ENCODE assay signal across 1 cellular context in the genomic region with DNA sequence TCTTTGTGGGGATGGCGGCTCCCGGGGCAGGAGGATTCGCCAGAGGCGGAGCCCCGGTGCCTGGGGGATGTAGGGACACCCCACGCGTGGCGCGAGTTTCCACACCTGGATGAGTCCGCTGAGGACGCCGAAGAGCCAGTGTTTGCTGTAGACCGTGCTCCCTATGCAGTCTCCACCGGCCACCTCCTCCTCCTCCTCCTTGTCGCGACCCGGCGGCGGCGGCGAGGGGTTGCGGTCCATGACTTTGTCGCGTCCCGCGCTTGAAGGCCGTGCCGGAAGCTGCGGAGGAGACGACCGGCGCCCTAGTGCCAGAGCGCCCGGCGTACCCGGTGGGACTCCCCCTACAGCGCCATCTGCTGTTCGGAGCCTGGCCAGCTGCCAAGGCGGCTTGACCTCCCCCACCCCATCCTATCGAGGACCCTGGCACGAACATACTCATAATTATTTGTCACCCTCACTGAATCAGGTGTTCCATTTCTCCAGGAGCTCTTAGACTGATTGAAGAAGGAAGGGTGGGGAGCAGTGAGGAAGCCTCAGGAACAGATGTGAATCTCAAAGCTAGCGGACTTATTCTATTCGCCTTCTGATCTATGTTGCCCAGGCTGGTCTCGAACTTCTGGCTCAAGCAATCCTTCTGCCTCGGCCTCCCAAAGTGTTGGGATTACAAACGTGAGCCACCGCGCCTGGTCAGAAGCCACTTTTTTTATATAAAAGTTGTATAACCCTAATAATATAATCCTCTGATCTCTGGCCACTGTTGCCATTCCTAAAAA.
TF ChIP-seq lines count a peak whose summit lies in the region.

A gene with protein sequence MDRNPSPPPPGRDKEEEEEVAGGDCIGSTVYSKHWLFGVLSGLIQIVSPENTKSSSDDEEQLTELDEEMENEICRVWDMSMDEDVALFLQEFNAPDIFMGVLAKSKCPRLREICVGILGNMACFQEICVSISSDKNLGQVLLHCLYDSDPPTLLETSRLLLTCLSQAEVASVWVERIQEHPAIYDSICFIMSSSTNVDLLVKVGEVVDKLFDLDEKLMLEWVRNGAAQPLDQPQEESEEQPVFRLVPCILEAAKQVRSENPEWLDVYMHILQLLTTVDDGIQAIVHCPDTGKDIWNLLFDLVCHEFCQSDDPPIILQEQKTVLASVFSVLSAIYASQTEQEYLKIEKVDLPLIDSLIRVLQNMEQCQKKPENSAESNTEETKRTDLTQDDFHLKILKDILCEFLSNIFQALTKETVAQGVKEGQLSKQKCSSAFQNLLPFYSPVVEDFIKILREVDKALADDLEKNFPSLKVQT (minus strand): TSS at position 281 of the 773 bp plus-strand sequence. CDS start 41 bp downstream, at position 240.

TF ChIP-seq in K562, 482 proteins besides CTCF, POLR2A, EP300 and RAD21 (continued from another document and continues in another):
- TF ChIP-seq ELF2 (CRISPR knock-in tag; IDR thresholded peaks at IDR 0.05) = peak; percentile 72
- TF ChIP-seq POLR2B (IDR thresholded peaks at IDR 0.05; ENCODE audit: low read depth, partially characterized antibody) = peak; percentile 84
- no peak for TF ChIP-seq FOSL1 (tag; conservative IDR thresholded peaks at IDR 0.05)
- TF ChIP-seq TAF1 (IDR thresholded peaks at IDR 0.05; ENCODE audit: control insufficient read depth, extremely low read depth, insufficient read depth, low read length, severe bottlenecking) = peak; percentile 75
- TF ChIP-seq, protein P1, sequence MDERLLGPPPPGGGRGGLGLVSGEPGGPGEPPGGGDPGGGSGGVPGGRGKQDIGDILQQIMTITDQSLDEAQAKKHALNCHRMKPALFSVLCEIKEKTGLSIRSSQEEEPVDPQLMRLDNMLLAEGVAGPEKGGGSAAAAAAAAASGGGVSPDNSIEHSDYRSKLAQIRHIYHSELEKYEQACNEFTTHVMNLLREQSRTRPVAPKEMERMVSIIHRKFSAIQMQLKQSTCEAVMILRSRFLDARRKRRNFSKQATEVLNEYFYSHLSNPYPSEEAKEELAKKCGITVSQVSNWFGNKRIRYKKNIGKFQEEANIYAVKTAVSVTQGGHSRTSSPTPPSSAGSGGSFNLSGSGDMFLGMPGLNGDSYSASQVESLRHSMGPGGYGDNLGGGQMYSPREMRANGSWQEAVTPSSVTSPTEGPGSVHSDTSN (CRISPR knock-in tag; IDR thresholded peaks at IDR 0.05; ENCODE audit: low read depth) = no peak
- TF ChIP-seq, protein P1 (tag; conservative IDR thresholded peaks at IDR 0.05; ENCODE audit: low read depth) = no peak
- TF ChIP-seq, protein P2, sequence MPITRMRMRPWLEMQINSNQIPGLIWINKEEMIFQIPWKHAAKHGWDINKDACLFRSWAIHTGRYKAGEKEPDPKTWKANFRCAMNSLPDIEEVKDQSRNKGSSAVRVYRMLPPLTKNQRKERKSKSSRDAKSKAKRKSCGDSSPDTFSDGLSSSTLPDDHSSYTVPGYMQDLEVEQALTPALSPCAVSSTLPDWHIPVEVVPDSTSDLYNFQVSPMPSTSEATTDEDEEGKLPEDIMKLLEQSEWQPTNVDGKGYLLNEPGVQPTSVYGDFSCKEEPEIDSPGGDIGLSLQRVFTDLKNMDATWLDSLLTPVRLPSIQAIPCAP (CRISPR knock-in tag; IDR thresholded peaks at IDR 0.05; ENCODE audit: borderline replicate concordance) = no peak
- no peak for TF ChIP-seq MCM5 (IDR thresholded peaks at IDR 0.05; ENCODE audit: low read depth)
- TF ChIP-seq ZNF274 (IDR thresholded peaks at IDR 0.05; ENCODE audit: borderline replicate concordance, low read depth, low read length) = no peak
- TF ChIP-seq SUPT5H (IDR thresholded peaks at IDR 0.05) = peak; percentile 90
- TF ChIP-seq ZNF766 (CRISPR knock-in tag; conservative IDR thresholded peaks at IDR 0.05) = no peak
- TF ChIP-seq ZNF57 (CRISPR knock-in tag; IDR thresholded peaks at IDR 0.05) = no peak
- no peak for TF ChIP-seq NCOR1 (IDR thresholded peaks at IDR 0.05)
- TF ChIP-seq, protein P3, sequence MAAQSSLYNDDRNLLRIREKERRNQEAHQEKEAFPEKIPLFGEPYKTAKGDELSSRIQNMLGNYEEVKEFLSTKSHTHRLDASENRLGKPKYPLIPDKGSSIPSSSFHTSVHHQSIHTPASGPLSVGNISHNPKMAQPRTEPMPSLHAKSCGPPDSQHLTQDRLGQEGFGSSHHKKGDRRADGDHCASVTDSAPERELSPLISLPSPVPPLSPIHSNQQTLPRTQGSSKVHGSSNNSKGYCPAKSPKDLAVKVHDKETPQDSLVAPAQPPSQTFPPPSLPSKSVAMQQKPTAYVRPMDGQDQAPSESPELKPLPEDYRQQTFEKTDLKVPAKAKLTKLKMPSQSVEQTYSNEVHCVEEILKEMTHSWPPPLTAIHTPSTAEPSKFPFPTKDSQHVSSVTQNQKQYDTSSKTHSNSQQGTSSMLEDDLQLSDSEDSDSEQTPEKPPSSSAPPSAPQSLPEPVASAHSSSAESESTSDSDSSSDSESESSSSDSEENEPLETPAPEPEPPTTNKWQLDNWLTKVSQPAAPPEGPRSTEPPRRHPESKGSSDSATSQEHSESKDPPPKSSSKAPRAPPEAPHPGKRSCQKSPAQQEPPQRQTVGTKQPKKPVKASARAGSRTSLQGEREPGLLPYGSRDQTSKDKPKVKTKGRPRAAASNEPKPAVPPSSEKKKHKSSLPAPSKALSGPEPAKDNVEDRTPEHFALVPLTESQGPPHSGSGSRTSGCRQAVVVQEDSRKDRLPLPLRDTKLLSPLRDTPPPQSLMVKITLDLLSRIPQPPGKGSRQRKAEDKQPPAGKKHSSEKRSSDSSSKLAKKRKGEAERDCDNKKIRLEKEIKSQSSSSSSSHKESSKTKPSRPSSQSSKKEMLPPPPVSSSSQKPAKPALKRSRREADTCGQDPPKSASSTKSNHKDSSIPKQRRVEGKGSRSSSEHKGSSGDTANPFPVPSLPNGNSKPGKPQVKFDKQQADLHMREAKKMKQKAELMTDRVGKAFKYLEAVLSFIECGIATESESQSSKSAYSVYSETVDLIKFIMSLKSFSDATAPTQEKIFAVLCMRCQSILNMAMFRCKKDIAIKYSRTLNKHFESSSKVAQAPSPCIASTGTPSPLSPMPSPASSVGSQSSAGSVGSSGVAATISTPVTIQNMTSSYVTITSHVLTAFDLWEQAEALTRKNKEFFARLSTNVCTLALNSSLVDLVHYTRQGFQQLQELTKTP (IDR thresholded peaks at IDR 0.05; ENCODE audit: low read depth in 1 of 2, partially characterized antibody in 2 of 2) = no peak
- no peak for TF ChIP-seq NUFIP1 (IDR thresholded peaks at IDR 0.05; ENCODE audit: partially characterized antibody)
- peak; percentile 91 for TF ChIP-seq CXXC5 (CRISPR knock-in tag; IDR thresholded peaks at IDR 0.05)
- TF ChIP-seq CBX5 (IDR thresholded peaks at IDR 0.05; ENCODE audit: borderline replicate concordance, low read depth) = no peak
- TF ChIP-seq TCF3 (CRISPR knock-in tag; IDR thresholded peaks at IDR 0.05) = no peak
- TF ChIP-seq ZNF75A (CRISPR knock-in tag; IDR thresholded peaks at IDR 0.05) = peak; percentile 41; the same call in 1 of the 2 replicates
- TF ChIP-seq MYBL2 (IDR thresholded peaks at IDR 0.05; ENCODE audit: low read depth) = no peak
- no peak for TF ChIP-seq MYBL2 (CRISPR knock-in tag; IDR thresholded peaks at IDR 0.05; ENCODE audit: borderline replicate concordance)
- TF ChIP-seq, protein P4, sequence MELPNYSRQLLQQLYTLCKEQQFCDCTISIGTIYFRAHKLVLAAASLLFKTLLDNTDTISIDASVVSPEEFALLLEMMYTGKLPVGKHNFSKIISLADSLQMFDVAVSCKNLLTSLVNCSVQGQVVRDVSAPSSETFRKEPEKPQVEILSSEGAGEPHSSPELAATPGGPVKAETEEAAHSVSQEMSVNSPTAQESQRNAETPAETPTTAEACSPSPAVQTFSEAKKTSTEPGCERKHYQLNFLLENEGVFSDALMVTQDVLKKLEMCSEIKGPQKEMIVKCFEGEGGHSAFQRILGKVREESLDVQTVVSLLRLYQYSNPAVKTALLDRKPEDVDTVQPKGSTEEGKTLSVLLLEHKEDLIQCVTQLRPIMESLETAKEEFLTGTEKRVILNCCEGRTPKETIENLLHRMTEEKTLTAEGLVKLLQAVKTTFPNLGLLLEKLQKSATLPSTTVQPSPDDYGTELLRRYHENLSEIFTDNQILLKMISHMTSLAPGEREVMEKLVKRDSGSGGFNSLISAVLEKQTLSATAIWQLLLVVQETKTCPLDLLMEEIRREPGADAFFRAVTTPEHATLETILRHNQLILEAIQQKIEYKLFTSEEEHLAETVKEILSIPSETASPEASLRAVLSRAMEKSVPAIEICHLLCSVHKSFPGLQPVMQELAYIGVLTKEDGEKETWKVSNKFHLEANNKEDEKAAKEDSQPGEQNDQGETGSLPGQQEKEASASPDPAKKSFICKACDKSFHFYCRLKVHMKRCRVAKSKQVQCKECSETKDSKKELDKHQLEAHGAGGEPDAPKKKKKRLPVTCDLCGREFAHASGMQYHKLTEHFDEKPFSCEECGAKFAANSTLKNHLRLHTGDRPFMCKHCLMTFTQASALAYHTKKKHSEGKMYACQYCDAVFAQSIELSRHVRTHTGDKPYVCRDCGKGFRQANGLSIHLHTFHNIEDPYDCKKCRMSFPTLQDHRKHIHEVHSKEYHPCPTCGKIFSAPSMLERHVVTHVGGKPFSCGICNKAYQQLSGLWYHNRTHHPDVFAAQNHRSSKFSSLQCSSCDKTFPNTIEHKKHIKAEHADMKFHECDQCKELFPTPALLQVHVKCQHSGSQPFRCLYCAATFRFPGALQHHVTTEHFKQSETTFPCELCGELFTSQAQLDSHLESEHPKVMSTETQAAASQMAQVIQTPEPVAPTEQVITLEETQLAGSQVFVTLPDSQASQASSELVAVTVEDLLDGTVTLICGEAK (IDR thresholded peaks at IDR 0.05) = peak; percentile 82
- TF ChIP-seq, protein P4 (CRISPR knock-in tag; IDR thresholded peaks at IDR 0.05) = no peak
- TF ChIP-seq, protein P5, sequence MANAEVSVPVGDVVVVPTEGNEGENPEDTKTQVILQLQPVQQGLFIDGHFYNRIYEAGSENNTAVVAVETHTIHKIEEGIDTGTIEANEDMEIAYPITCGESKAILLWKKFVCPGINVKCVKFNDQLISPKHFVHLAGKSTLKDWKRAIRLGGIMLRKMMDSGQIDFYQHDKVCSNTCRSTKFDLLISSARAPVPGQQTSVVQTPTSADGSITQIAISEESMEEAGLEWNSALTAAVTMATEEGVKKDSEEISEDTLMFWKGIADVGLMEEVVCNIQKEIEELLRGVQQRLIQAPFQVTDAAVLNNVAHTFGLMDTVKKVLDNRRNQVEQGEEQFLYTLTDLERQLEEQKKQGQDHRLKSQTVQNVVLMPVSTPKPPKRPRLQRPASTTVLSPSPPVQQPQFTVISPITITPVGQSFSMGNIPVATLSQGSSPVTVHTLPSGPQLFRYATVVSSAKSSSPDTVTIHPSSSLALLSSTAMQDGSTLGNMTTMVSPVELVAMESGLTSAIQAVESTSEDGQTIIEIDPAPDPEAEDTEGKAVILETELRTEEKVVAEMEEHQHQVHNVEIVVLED (CRISPR knock-in tag; IDR thresholded peaks at IDR 0.05) = peak; percentile 16; the same call in 1 of the 2 replicates
- no peak; the same call in 1 of the 2 replicates for TF ChIP-seq NCOA1 (IDR thresholded peaks at IDR 0.05; ENCODE audit: low read depth)
- TF ChIP-seq RBFOX2 (IDR thresholded peaks at IDR 0.05; ENCODE audit: low read depth, low read length) = peak; percentile 92
- peak; percentile 73; the same call in 1 of the 2 replicates for TF ChIP-seq XRCC5 (IDR thresholded peaks at IDR 0.05; ENCODE audit: low read depth, low read length)
- TF ChIP-seq RHOXF2B (CRISPR knock-in tag; conservative IDR thresholded peaks at IDR 0.05) = no peak
- no peak for TF ChIP-seq CREBBP (IDR thresholded peaks at IDR 0.05; ENCODE audit: low read depth, low read length)
- TF ChIP-seq, protein P6, sequence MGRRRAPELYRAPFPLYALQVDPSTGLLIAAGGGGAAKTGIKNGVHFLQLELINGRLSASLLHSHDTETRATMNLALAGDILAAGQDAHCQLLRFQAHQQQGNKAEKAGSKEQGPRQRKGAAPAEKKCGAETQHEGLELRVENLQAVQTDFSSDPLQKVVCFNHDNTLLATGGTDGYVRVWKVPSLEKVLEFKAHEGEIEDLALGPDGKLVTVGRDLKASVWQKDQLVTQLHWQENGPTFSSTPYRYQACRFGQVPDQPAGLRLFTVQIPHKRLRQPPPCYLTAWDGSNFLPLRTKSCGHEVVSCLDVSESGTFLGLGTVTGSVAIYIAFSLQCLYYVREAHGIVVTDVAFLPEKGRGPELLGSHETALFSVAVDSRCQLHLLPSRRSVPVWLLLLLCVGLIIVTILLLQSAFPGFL (CRISPR knock-in tag; IDR thresholded peaks at IDR 0.05) = no peak
- no peak for TF ChIP-seq HNRNPK (IDR thresholded peaks at IDR 0.05; ENCODE audit: low read depth, low read length, poor library complexity, severe bottlenecking)
- peak; percentile 32; the same call in 1 of the 2 replicates for TF ChIP-seq JUN (IDR thresholded peaks at IDR 0.05; ENCODE audit: borderline replicate concordance, low read depth, low read length)
- no peak; the same call in 1 of the 2 replicates for TF ChIP-seq JUN (CRISPR knock-in tag; IDR thresholded peaks at IDR 0.05; ENCODE audit: borderline replicate concordance)
- no peak for TF ChIP-seq U2AF2 (optimal IDR thresholded peaks at IDR 0.05; ENCODE audit: low read depth, low read length)
